Comparison of ENCODE assay signal across 16 cellular contexts in the genomic region with DNA sequence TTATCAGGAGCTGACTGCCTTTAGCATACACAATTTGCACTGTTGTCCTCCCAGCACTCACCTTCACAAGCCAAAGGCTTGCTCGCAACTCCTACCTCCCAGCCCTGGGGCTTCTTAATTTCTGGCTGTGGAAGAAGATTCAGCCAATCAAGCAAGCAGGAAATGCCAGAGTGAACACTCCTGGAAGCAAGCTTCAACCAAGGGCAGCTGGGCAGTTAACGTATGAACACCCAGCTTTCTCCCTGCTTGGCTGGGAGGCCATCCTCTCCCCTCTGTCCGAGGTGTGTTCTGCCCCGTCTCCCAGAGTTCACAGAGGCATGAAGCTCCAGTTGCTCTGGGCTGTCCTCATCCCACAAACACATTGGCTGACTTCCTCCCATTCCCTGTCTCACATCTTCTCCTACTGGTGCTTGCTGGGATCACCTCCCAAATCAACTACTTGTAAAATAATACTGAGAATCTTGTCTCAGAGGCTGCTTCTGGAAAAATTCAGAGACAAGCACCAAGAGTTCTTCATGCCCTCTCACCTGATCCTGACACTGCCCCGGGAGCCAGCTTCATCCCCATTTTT. TPM values are rescaled to one million over a fixed set of nuclear protein-coding genes. Genes with fewer than 3 reads are reported as not detected.
A peak's percentile ranks its signal among the peaks of the same experiment; 100 is the strongest.
DNase-seq lines count a peak whose midpoint lies in the region; ATAC-seq, FAIRE-seq and TF ChIP-seq lines count a peak whose summit lies in the region.
"Had no signal": no experiment of that assay in that cellular context is flagged by ENCODE, and none has a peak within 500 bp of the region (broad histone marks: within the 10 kb centered on the region; RNA-seq: fewer than 3 reads in every experiment).

No MANE protein-coding gene starts in this region.

- no peak overlapping the region for H2AK5ac ChIP-seq in H1 (ENCODE audit: low read depth, low read length)

- no peak for TF ChIP-seq POLR2A in H1 (IDR thresholded peaks at IDR 0.05; ENCODE audit: control extremely low read depth in 1 of 2, low read depth in 2 of 2, low read length in 2 of 2)
- TF ChIP-seq POLR2A in sigmoid colon (IDR thresholded peaks at IDR 0.05) = no peak

- no peak overlapping the region for H3K56ac ChIP-seq in H1 (replicated peaks; ENCODE audit: insufficient read length, low read depth, low read length)

- TF ChIP-seq RAD21 in H1 (IDR thresholded peaks at IDR 0.05 in 1 of 2, conservative IDR thresholded peaks at IDR 0.05 in 1 of 2; ENCODE audit: low read depth in 2 of 2, low read length in 2 of 2) = peak; percentile 42 to 44

- H4K5ac ChIP-seq in H1 (ENCODE audit: insufficient read length, low read depth, low read length) = no peak overlapping the region

- H3K4me3 Mint-ChIP-seq in nephron = no peak overlapping the region
- H3K4me3 Mint-ChIP-seq: naive thymus-derived CD4-positive, alpha-beta T cell had no signal

- H3K9me3 ChIP-seq in H1 (ENCODE audit: insufficient read depth in 2 of 2, low read depth in 1 of 2, low read length in 1 of 2) (no peaks in the 10 kb centered on the region), sigmoid colon (no peaks in the 10 kb centered on the region)

- H3K36me3 Mint-ChIP-seq in nephron (ENCODE audit: low read depth) = no peaks in the 10 kb centered on the region
- H3K36me3 Mint-ChIP-seq: naive thymus-derived CD4-positive, alpha-beta T cell had no signal

- intact Hi-C loops in sigmoid colon (cut with DNase I) = no loop called here

- H3K4me3 ChIP-seq in LNCaP clone FGC (ENCODE audit: low read depth, low read length) = no peak overlapping the region
- no peak overlapping the region for H3K4me3 ChIP-seq in H1 (ENCODE audit: extremely low read depth in 1 of 4, insufficient read depth in 2 of 4, low read depth in 3 of 4, low read length in 4 of 4)
- no peak overlapping the region for H3K4me3 ChIP-seq in sigmoid colon
- H3K4me3 ChIP-seq: SK-N-MC had no signal

- H3K18ac ChIP-seq in H1 (ENCODE audit: extremely low read depth, low read length) = no peak overlapping the region

- TF ChIP-seq EP300 in H1 (IDR thresholded peaks at IDR 0.05; ENCODE audit: borderline replicate concordance in 1 of 2, low read depth in 2 of 2, low read length in 2 of 2) = no peak
- no peak for TF ChIP-seq EP300 in sigmoid colon (IDR thresholded peaks at IDR 0.05)

- H3K27ac Mint-ChIP-seq in nephron = no peak overlapping the region
- H3K27ac Mint-ChIP-seq: naive thymus-derived CD4-positive, alpha-beta T cell had no signal

- H3K4me1 ChIP-seq in H1 (replicated peaks in 1 of 4; ENCODE audit: control insufficient read depth in 3 of 4, insufficient read depth in 4 of 4, low read length in 3 of 4) (no peaks in the 10 kb centered on the region), sigmoid colon (no peaks in the 10 kb centered on the region)

- H3K79me1 ChIP-seq in H1 (ENCODE audit: low read depth, low read length) = no peaks in the 10 kb centered on the region

- H3K23me2 ChIP-seq in H1 (ENCODE audit: low read depth, low read length) = no peaks in the 10 kb centered on the region

- FAIRE-seq in H1 (lab: Jason Lieb, UNC) = no peak
- FAIRE-seq: D721Med, islet of Langerhans had no signal

- H3K4me1 Mint-ChIP-seq in nephron = peaks cover 6% of the 10 kb centered on the region

- H3K27me3 ChIP-seq in H1 (replicated peaks in 1 of 4; ENCODE audit: control insufficient read depth in 3 of 4, extremely low read depth in 1 of 4, insufficient read depth in 3 of 4, low read length in 3 of 4) (no peaks in the 10 kb centered on the region; a peak in 1 of 7 replicates), sigmoid colon (peaks cover 0 to 18% (median 0%) of the 10 kb centered on the region in 3 donors)

- H3K27ac ChIP-seq in H1 (ENCODE audit: low read depth, low read length) (no peak overlapping the region), sigmoid colon (no peak overlapping the region)
- H3K27ac ChIP-seq: SK-N-MC had no signal

- H2BK5ac ChIP-seq in H1 (ENCODE audit: low read depth, low read length) = no peak overlapping the region; the same call in 1 of the 2 replicates

- no peak overlapping the region for H3K14ac ChIP-seq in H1 (ENCODE audit: insufficient read length)

- H2BK120ac ChIP-seq in H1 (replicated peaks; ENCODE audit: low read depth, low read length) = no peak overlapping the region

- no peak overlapping the region for H3K23ac ChIP-seq in H1 (ENCODE audit: insufficient read length)

- TF ChIP-seq CTCF in LNCaP clone FGC (IDR thresholded peaks at IDR 0.05; ENCODE audit: control insufficient read depth, extremely low read depth, insufficient read depth) = peak; percentile 13; the same call in 1 of the 2 replicates
- peak; percentile 6 to 41 (median 15); a peak in 2 of 4 replicates for TF ChIP-seq CTCF in H1 (IDR thresholded peaks at IDR 0.05; ENCODE audit: control extremely low read depth in 1 of 3, insufficient read depth in 1 of 3, low read depth in 1 of 3, low read length in 3 of 3)
- peak in 2 of 3 experiments; percentile 21 to 23 for TF ChIP-seq CTCF in nephron (IDR thresholded peaks at IDR 0.05; ENCODE audit: unreplicated experiment in 3 of 3)
- no peak for TF ChIP-seq CTCF in sigmoid colon (IDR thresholded peaks at IDR 0.05)

- peak; percentile 70 for DNase-seq in ELF-1 (ENCODE audit: low read depth, low spot score)
- DNase-seq in LNCaP clone FGC (ENCODE audit: low read depth) = no peak
- DNase-seq in H1 (ENCODE audit: low read depth in 1 of 2, low spot score in 2 of 2) = no peak
- DNase-seq in sigmoid colon = no peak
- DNase-seq: activated CD4-positive, alpha-beta T cell treated with anti-CD3 and anti-CD28 coated beads for 48 hours; activated effector memory CD4-positive, alpha-beta T cell treated with anti-CD3 and anti-CD28 coated beads, Interleukin-2, amount 50 U/mL, for 16 hours; erythroblast; naive thymus-derived CD4-positive, alpha-beta T cell; NCI-H1048; NCI-H748 treated with DMSO at 0.1 percent for 48 hours had no signal

- H3K36me3 ChIP-seq in H1 (ENCODE audit: control insufficient read depth in 2 of 4, insufficient read depth in 4 of 4, low read length in 3 of 4) = no peaks in the 10 kb centered on the region
- no peaks in the 10 kb centered on the region for H3K36me3 ChIP-seq in sigmoid colon

- peak overlapping the region; percentile 52 for H4K91ac ChIP-seq in H1 (replicated peaks; ENCODE audit: insufficient read length, low read length)

- no peak overlapping the region for H4K8ac ChIP-seq in H1 (ENCODE audit: extremely low read depth, insufficient read depth, low read length)

- H2BK12ac ChIP-seq in H1 (ENCODE audit: low read depth, low read length) = no peak overlapping the region; the same call in 1 of the 2 replicates

- POLR2A ChIA-PET in H1 (lab: Charles Lee; ENCODE audit: partially characterized antibody) = interaction anchor here (5.1 kb wide), 1 partner anchor 14 kb away, joined by 58 read pairs; a partner anchor contains a TSS

- peaks cover 10% of the 10 kb centered on the region for H3K27me3 Mint-ChIP-seq in nephron (ENCODE audit: low read depth)

- H3K9ac ChIP-seq in H1 (replicated peaks in 1 of 4; ENCODE audit: extremely low read depth in 1 of 4, low read depth in 3 of 4, low read length in 3 of 4) = no peak overlapping the region

- peak overlapping the region; percentile 47 for H2AFZ ChIP-seq in H1 (ENCODE audit: low read length)

- H3K4me2 ChIP-seq in H1 (ENCODE audit: insufficient read depth in 1 of 2, low read depth in 2 of 2, low read length in 2 of 2) = no peak overlapping the region

- H2BK20ac ChIP-seq in H1 (ENCODE audit: low read length) = no peak overlapping the region

- no peaks in the 10 kb centered on the region for H4K20me1 ChIP-seq in H1 (replicated peaks in 1 of 2; ENCODE audit: control insufficient read depth in 1 of 2, insufficient read depth in 2 of 2, low read length in 2 of 2)

- no peak overlapping the region for H2BK15ac ChIP-seq in H1 (ENCODE audit: low read length)

- H3K4ac ChIP-seq in H1 (replicated peaks; ENCODE audit: insufficient read length, low read depth, low read length) = no peak overlapping the region

- H3K79me2 ChIP-seq in H1 (ENCODE audit: control insufficient read depth in 1 of 2, insufficient read depth in 2 of 2, low read length in 2 of 2) = no peaks in the 10 kb centered on the region

- CTCF ChIA-PET in H1 (lab: Charles Lee; ENCODE audit: partially characterized antibody) = interaction anchor here (0.5 to 3.7 kb wide), 10 partner anchors 13 to 1696 kb away, joined by 3 to 15 read pairs (median 4); no protein-coding TSS in a partner anchor

- H3K9me3 Mint-ChIP-seq in nephron = no peaks in the 10 kb centered on the region

- no peak for ATAC-seq in HG02884 (IDR thresholded peaks at IDR 0.05; ENCODE audit: unreplicated experiment)
- ATAC-seq in GM21825 (IDR thresholded peaks at IDR 0.05; ENCODE audit: unreplicated experiment) = no peak
- ATAC-seq: naive thymus-derived CD4-positive, alpha-beta T cell had no signal

- WGBS in H1 (ENCODE audit: extremely low coverage in 1 of 2, insufficient coverage in 1 of 2, insufficient read length in 1 of 2, insufficient replicate concordance in 2 of 2, low coverage in 1 of 2, low lambda C conversion rate in 2 of 2, missing lambda C conversion rate in 1 of 2), 2 experiments = 68% methylated on average over 5 of the region's 5 CpGs; no CpG with 5 or more reads in 1 of the 2 experiments
- WGBS in sigmoid colon, 2 donors = 59 to 60% methylated on average over 5 of the region's 5 CpGs

TF ChIP-seq in H1, 55 proteins besides CTCF, POLR2A, EP300 and RAD21 (continues in another document):
- no peak for TF ChIP-seq NANOG (IDR thresholded peaks at IDR 0.05; ENCODE audit: insufficient read depth, low read depth, low read length, poor library complexity, severe bottlenecking)
- TF ChIP-seq, protein P1, sequence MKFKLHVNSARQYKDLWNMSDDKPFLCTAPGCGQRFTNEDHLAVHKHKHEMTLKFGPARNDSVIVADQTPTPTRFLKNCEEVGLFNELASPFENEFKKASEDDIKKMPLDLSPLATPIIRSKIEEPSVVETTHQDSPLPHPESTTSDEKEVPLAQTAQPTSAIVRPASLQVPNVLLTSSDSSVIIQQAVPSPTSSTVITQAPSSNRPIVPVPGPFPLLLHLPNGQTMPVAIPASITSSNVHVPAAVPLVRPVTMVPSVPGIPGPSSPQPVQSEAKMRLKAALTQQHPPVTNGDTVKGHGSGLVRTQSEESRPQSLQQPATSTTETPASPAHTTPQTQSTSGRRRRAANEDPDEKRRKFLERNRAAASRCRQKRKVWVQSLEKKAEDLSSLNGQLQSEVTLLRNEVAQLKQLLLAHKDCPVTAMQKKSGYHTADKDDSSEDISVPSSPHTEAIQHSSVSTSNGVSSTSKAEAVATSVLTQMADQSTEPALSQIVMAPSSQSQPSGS (IDR thresholded peaks at IDR 0.05; ENCODE audit: low read length) = no peak

RNA-seq across cellular contexts. Expression of a gene that starts 15.3 kb away (rescaled TPM):
- 165 and 171 TPM in 2 replicates for total RNA-seq in H1 (2021; fragmentation: NEBNext Ultra II Directional; extraction: Animal tissue kit (Norgen Biotek cat#: 25700))
- polyA plus RNA-seq in H1 (2011; rRNA removed) = 38.5 and 48.0 TPM in 2 replicates
- 85.2 TPM for polyA plus RNA-seq in H1 (2011; cell fraction: cytosol; rRNA removed)
- polyA plus RNA-seq in H1 (2011; cell fraction: nucleus; rRNA removed) = 72.6 TPM
- 94.8 to 126 TPM (median 106 TPM) in 4 replicates for polyA plus RNA-seq in H1 (2012, experiment 1 of 2)
- polyA plus RNA-seq in H1 (2012, experiment 2 of 2) = 25.7 TPM
- 103 TPM for polyA plus RNA-seq in H1 (2013, experiment 1 of 2)
- 96.2 TPM for polyA plus RNA-seq in H1 (2013, experiment 2 of 2)
- polyA minus RNA-seq in H1 (2011; rRNA and poly(A)+ RNA removed) = 103 and 125 TPM in 2 replicates
- polyA minus RNA-seq in H1 (2011; cell fraction: cytosol; rRNA and poly(A)+ RNA removed) = 75.4 TPM
- polyA minus RNA-seq in H1 (2011; cell fraction: nucleus; rRNA and poly(A)+ RNA removed) = 91.8 TPM
- 10 to 100 TPM; 29.6 to 75.6 (median 47.3) TPM for total RNA-seq in sigmoid colon
- 10 to 100 TPM; 39.1 to 78.9 (median 51.7) TPM for polyA plus RNA-seq in sigmoid colon

Comparison
In these comparisons a context has a peak if more than half of its experiments do, and no peak if none do; other contexts are left out.
1. CTCF ChIP-seq: peak in LNCaP clone FGC (single experiment), H1 (3 of 3) and nephron (2 of 3); none in sigmoid colon (0 of 4).